ENCODE assay signal across 14 cellular contexts in the genomic region with DNA sequence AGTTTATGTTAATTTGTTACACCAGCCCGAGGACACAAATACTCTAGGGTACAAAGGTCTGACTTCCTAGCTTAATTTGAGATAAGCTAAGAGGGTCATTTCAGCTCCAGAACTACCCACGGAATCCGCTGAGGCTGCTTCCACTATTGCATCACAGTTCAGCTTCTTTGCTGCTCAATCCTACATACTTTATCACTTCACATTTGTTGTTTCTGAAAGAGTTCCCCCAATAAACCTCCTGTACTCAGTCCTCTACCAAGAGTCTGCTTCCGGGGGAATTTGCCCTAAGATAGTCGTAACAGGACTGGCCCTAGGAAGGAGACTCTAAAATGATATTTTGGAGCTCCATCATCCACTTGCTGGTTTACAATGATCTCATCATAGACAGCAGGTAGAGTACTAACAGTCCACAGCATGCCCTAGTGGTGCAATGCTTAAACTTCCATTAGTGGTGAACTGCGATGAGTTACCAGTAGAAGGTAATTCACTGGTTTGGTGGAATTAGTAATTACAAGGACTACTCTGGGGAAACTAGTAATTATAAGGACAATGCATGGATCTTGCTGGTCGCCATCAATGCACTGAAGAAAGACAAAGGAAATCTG.
DNase-seq lines count a peak whose midpoint lies in the region; ATAC-seq, FAIRE-seq and TF ChIP-seq lines count a peak whose summit lies in the region.
"Had no signal": no experiment of that assay in that cellular context is flagged by ENCODE, and none has a peak within 500 bp of the region (broad histone marks: within the 10 kb centered on the region; RNA-seq: fewer than 3 reads in every experiment).

No MANE protein-coding gene starts in this region.

- H3K27ac Mint-ChIP-seq in H9, result no peak overlapping the region; a peak in 2 of 7 replicates
- H3K27ac Mint-ChIP-seq: activated naive CD4-positive, alpha-beta T cell treated with anti-CD3 and anti-CD28 coated beads, Interleukin-2, amount 50 U/mL, for 72 hours; dendritic cell treated with granulocyte-macrophage colony-stimulating factor and Interleukin-4, amounts not matched to agents 40 ng/mL and 50 ng/mL, for 4 days; T-cell had no signal

- no peak overlapping the region for H2BK120ac ChIP-seq in H9 (ENCODE audit: low read depth, low read length, poor library complexity, severe bottlenecking)

- DNase-seq in D341Med (ENCODE audit: low spot score) (peak; percentile 29), H9 (peak; percentile 37), SK-N-DZ (ENCODE audit: low spot score) (peak; percentile 4), HepG2 (ENCODE audit: low spot score) (no peak), COLO668 (lab: John Stamatoyannopoulos, UW; ENCODE audit: unreplicated experiment) (no peak), NCI-H187 (lab: John Stamatoyannopoulos, UW) (no peak)
- no peak for DNase-seq in activated CD4-positive, CD25-positive, alpha-beta regulatory T cell treated with anti-CD3 and anti-CD28 coated beads, Interleukin-2, amount 50 U/mL, for 72 hours
- DNase-seq: glutamatergic neuron, T-cell, tibial artery had no signal

- no peak overlapping the region for H2BK20ac ChIP-seq in H9 (ENCODE audit: low read depth, low read length, poor library complexity, severe bottlenecking)

- H3K9me3 ChIP-seq in H9 (ENCODE audit: control insufficient read depth, low read depth, low read length) (no peaks in the 10 kb centered on the region), HepG2 (ENCODE audit: low read length) (no peaks in the 10 kb centered on the region)
- H3K9me3 ChIP-seq: prostate gland, tibial artery had no signal

- CTCF ChIA-PET in HepG2 (lab: Yijun Ruan, JAX; ENCODE audit: low intra/inter-chr PET ratio, low total read pairs), result no interaction called here

- no peak overlapping the region for H4K91ac ChIP-seq in H9 (ENCODE audit: insufficient read length, low read depth, low read length)

- no peak overlapping the region for H3K9ac ChIP-seq in H9 (ENCODE audit: extremely low read depth, insufficient read length, low read length)
- H3K9ac ChIP-seq in HepG2 (ENCODE audit: insufficient read depth, low read depth, low read length), result no peak overlapping the region

- H3K27ac ChIP-seq in H9 (ENCODE audit: insufficient read length, low read depth, low read length) (no peak overlapping the region), HepG2 (ENCODE audit: extremely low read length, insufficient read depth, low read length) (no peak overlapping the region)
- H3K27ac ChIP-seq: prostate gland, tibial artery had no signal

- no peak overlapping the region for H2BK5ac ChIP-seq in H9 (ENCODE audit: insufficient read length, low read length)

- no peak overlapping the region for H2BK15ac ChIP-seq in H9 (ENCODE audit: low read depth, low read length)

- ATAC-seq in HepG2 (peak; percentile 83), HG03378 (IDR thresholded peaks at IDR 0.05; ENCODE audit: unreplicated experiment) (no peak)
- ATAC-seq: activated naive CD4-positive, alpha-beta T cell treated with anti-CD3 and anti-CD28 coated beads, Interleukin-2, amount 50 U/mL, for 72 hours; T-cell had no signal

- no peak overlapping the region for H3K18ac ChIP-seq in H9 (ENCODE audit: insufficient read length, low read depth, low read length)

- no peak overlapping the region for H3K4me3 Mint-ChIP-seq in H9
- H3K4me3 Mint-ChIP-seq: dendritic cell treated with granulocyte-macrophage colony-stimulating factor and Interleukin-4, amounts not matched to agents 40 ng/mL and 50 ng/mL, for 4 days; T-cell had no signal

- H3K4me1 ChIP-seq in H9 (ENCODE audit: insufficient read depth, low read length), result no peaks in the 10 kb centered on the region
- no peaks in the 10 kb centered on the region for H3K4me1 ChIP-seq in HepG2 (ENCODE audit: insufficient read depth, low read length)
- H3K4me1 ChIP-seq: prostate gland, tibial artery had no signal

- H4K5ac ChIP-seq in H9 (ENCODE audit: insufficient read length, low read depth, low read length), result no peak overlapping the region

- H2AFZ ChIP-seq in H9 (ENCODE audit: low read length), result no peak overlapping the region
- H2AFZ ChIP-seq in HepG2 (ENCODE audit: low read length), result no peak overlapping the region

- no peak overlapping the region for H3K23ac ChIP-seq in H9 (ENCODE audit: insufficient read length, low read depth, low read length)

- no peaks in the 10 kb centered on the region for H3K79me2 ChIP-seq in H9 (ENCODE audit: insufficient read depth, low read length)
- no peaks in the 10 kb centered on the region for H3K79me2 ChIP-seq in HepG2 (ENCODE audit: insufficient read depth, low read length)

- no peaks in the 10 kb centered on the region for H3K36me3 Mint-ChIP-seq in H9 (ENCODE audit: insufficient read depth in 1 of 3, low read depth in 3 of 3)
- H3K36me3 Mint-ChIP-seq: activated naive CD4-positive, alpha-beta T cell treated with anti-CD3 and anti-CD28 coated beads, Interleukin-2, amount 50 U/mL, for 72 hours; T-cell had no signal

- H3K4ac ChIP-seq in H9 (ENCODE audit: low read depth, low read length), result no peak overlapping the region

- no peak overlapping the region for H3K4me3 ChIP-seq in HepG2 (replicated peaks in 1 of 3; ENCODE audit: insufficient read depth in 1 of 3, low read depth in 2 of 3, low read length in 3 of 3)
- H3K4me3 ChIP-seq: prostate gland, tibial artery had no signal

- no peak for FAIRE-seq in HepG2 (lab: Jason Lieb, UNC)

- H3K27me3 ChIP-seq in H9 (ENCODE audit: insufficient read depth, low read length), result no peaks in the 10 kb centered on the region
- H3K27me3 ChIP-seq in HepG2 (ENCODE audit: control insufficient read depth in 1 of 2, insufficient read depth in 2 of 2, low read length in 2 of 2), result no peaks in the 10 kb centered on the region
- H3K27me3 ChIP-seq: tibial artery had no signal

- POLR2A ChIA-PET in HepG2 (lab: Yijun Ruan, JAX), result no interaction called here

- in situ Hi-C loops in HepG2 (cut with HindIII; ENCODE audit: extremely low pct_ligation_motif_present, low pct_unique_long_range_greater_than_20kb), result no loop called here

- no peaks in the 10 kb centered on the region for H3K23me2 ChIP-seq in H9 (ENCODE audit: insufficient read length, low read depth, low read length, poor library complexity, severe bottlenecking)

- H2AK5ac ChIP-seq in H9 (ENCODE audit: insufficient read length, low read length), result no peak overlapping the region

- H3K9me3 Mint-ChIP-seq in H9, result no peaks in the 10 kb centered on the region
- H3K9me3 Mint-ChIP-seq: dendritic cell treated with granulocyte-macrophage colony-stimulating factor and Interleukin-4, amounts not matched to agents 40 ng/mL and 50 ng/mL, for 4 days had no signal

- TF ChIP-seq CTCF in H9 (conservative IDR thresholded peaks at IDR 0.05) (peak; percentile 60), HepG2 (CRISPR knock-in tag; IDR thresholded peaks at IDR 0.05) (no peak)

- no CpG with 5 or more reads among the region's 7 CpGs for WGBS in H9 (ENCODE audit: extremely low coverage, insufficient read length, low lambda C conversion rate)
- 12% methylated on average over 7 of the region's 7 CpGs for WGBS in HepG2 (ENCODE audit: low lambda C conversion rate)

- no peaks in the 10 kb centered on the region for H3K79me1 ChIP-seq in H9 (ENCODE audit: insufficient read depth, low read depth, low read length, poor library complexity, severe bottlenecking)

- intact Hi-C loops in HepG2 (cut with micrococcal nuclease; ENCODE audit: unreplicated experiment), result loop anchor here (10.0 kb wide), 1 partner anchor 1401 kb away; no protein-coding TSS in a partner anchor

- TF ChIP-seq EP300 in HepG2 (IDR thresholded peaks at IDR 0.05; ENCODE audit: low read depth in 2 of 2, low read length in 2 of 2) (no peak), HepG2 (CRISPR knock-in tag; IDR thresholded peaks at IDR 0.05; ENCODE audit: borderline replicate concordance) (no peak)

- H3T11ph ChIP-seq in H9 (ENCODE audit: low read length), result no peak overlapping the region

- no peak overlapping the region for H3K56ac ChIP-seq in H9 (ENCODE audit: insufficient read length, low read depth, low read length)

- no peak for TF ChIP-seq RAD21 in HepG2 (CRISPR knock-in tag; IDR thresholded peaks at IDR 0.05)

- H3K4me2 ChIP-seq in H9 (ENCODE audit: insufficient read depth, insufficient read length, low read length) (no peak overlapping the region), HepG2 (ENCODE audit: low read depth, low read length) (no peak overlapping the region)

- H4K20me1 ChIP-seq in H9 (ENCODE audit: control insufficient read depth, insufficient read depth, insufficient read length) (no peaks in the 10 kb centered on the region), HepG2 (ENCODE audit: insufficient read depth, low read length) (no peaks in the 10 kb centered on the region)

- no peak overlapping the region for H3K14ac ChIP-seq in H9 (ENCODE audit: insufficient read depth, low read length)

- BruUV-seq in HepG2 (replicated peaks; lab: Mats Ljungman, UMichigan), result no TSS peak

- TF ChIP-seq POLR2A in HepG2 (IDR thresholded peaks at IDR 0.05; ENCODE audit: insufficient read depth in 1 of 2, low read depth in 2 of 2, low read length in 2 of 2), result no peak

- H2BK12ac ChIP-seq in H9 (ENCODE audit: insufficient read length, low read depth, low read length), result no peak overlapping the region

- peaks cover 0 to 5% of the 10 kb centered on the region in 2 experiments; a peak in 2 of 4 replicates for H3K4me1 Mint-ChIP-seq in H9
- H3K4me1 Mint-ChIP-seq: T-cell had no signal

- H4K8ac ChIP-seq in H9 (replicated peaks; ENCODE audit: insufficient read length, low read depth, low read length), result no peak overlapping the region

- no peaks in the 10 kb centered on the region for H3K36me3 ChIP-seq in HepG2 (replicated peaks in 1 of 2; ENCODE audit: control insufficient read depth in 1 of 2, insufficient read depth in 2 of 2, low read length in 2 of 2)
- H3K36me3 ChIP-seq: prostate gland, tibial artery had no signal

- no peaks in the 10 kb centered on the region; the same call in 1 of the 2 replicates for H3K27me3 Mint-ChIP-seq in H9 (ENCODE audit: low read depth)
- H3K27me3 Mint-ChIP-seq: dendritic cell treated with granulocyte-macrophage colony-stimulating factor and Interleukin-4, amounts not matched to agents 40 ng/mL and 50 ng/mL, for 4 days; T-cell had no signal

TF ChIP-seq in HepG2, 621 proteins besides CTCF, POLR2A, EP300 and RAD21 (continues in another document):
- TF ChIP-seq CEBPB (IDR thresholded peaks at IDR 0.05; ENCODE audit: borderline replicate concordance, low read depth, low read length) (peak; percentile 44; the same call in 1 of the 2 replicates), HNRNPH1 (optimal IDR thresholded peaks at IDR 0.05; ENCODE audit: low read depth, low read length) (no peak)

Comparison
In these comparisons a context has a peak if more than half of its experiments do, and no peak if none do; other contexts are left out.
1. DNase-seq: peak in D341Med (single experiment), H9 (single experiment) and SK-N-DZ (single experiment); none in HepG2 (single experiment), COLO668 (single experiment), activated CD4-positive, CD25-positive, alpha-beta regulatory T cell treated with anti-CD3 and anti-CD28 coated beads, Interleukin-2, amount 50 U/mL, for 72 hours (single experiment) and NCI-H187 (0 of 2).